In genomic region chr16:71528257-71528656, GRCh38 we compare ENCODE assay signal across 34 cellular contexts. TPM values are rescaled to one million over a fixed set of nuclear protein-coding genes. Genes with fewer than 3 reads are reported as not detected.
"Had no signal": no experiment of that assay in that cellular context is flagged by ENCODE, and none has a peak within 500 bp of the region (broad histone marks: within the 10 kb centered on the region; RNA-seq: fewer than 3 reads in every experiment).

No MANE protein-coding gene starts in this region.

- H3K9ac ChIP-seq: neural progenitor cell, parathyroid adenoma had no signal

- H3K9me3 ChIP-seq: ovary, psoas muscle, spleen, suprapubic skin, testis, tibial artery, transverse colon, upper lobe of right lung, uterus had no signal

- H3K27ac ChIP-seq: neural progenitor cell, ovary, parathyroid adenoma, psoas muscle, skin epidermis, spleen, suprapubic skin, testis, tibial artery, transverse colon, upper lobe of right lung, uterus had no signal

- H3K36me3 Mint-ChIP-seq: natural killer cell; neural progenitor cell; stimulated activated memory B cell treated with anti-CD40 and anti-IgM and Interleukin-4, amounts not matched to agents 10 μg/mL and 1 μg/mL and 100 μg/mL, for 72 hours; type B pancreatic cell had no signal

- H3K4me3 Mint-ChIP-seq: natural killer cell; nephron; neural progenitor cell; stimulated activated memory B cell treated with anti-CD40 and anti-IgM and Interleukin-4, amounts not matched to agents 10 μg/mL and 1 μg/mL and 100 μg/mL, for 72 hours; stimulated activated naive CD8-positive, alpha-beta T cell treated with anti-CD3 and anti-CD28 coated beads, Interleukin-15, amount 100 ng/mL, for 72 hours; type B pancreatic cell had no signal

- H3K9me3 Mint-ChIP-seq: natural killer cell; nephron; neural progenitor cell; stimulated activated memory B cell treated with anti-CD40 and anti-IgM and Interleukin-4, amounts not matched to agents 10 μg/mL and 1 μg/mL and 100 μg/mL, for 72 hours; stimulated activated naive CD8-positive, alpha-beta T cell treated with anti-CD3 and anti-CD28 coated beads, Interleukin-15, amount 100 ng/mL, for 72 hours; type B pancreatic cell had no signal

- H2AFZ ChIP-seq: neural progenitor cell, parathyroid adenoma had no signal

- H3K4me1 ChIP-seq: psoas muscle, spleen, testis, tibial artery, transverse colon, upper lobe of right lung, uterus had no signal

- DNase-seq: natural killer cell; occipital lobe; ovary; posterior cingulate gyrus; psoas muscle; right cardiac atrium; spleen; stimulated activated CD4-positive, alpha-beta T cell treated with anti-CD3 and anti-CD28 coated beads, Interleukin-12 subunit alpha, Interleukin-12 subunit beta, amount 100 ng/mL, for 4 hours; stimulated activated CD4-positive, alpha-beta T cell treated with anti-CD3 and anti-CD28 coated beads, Interleukin-1b, Interleukin-23, amount 100 ng/mL, for 48 hours; stimulated activated CD4-positive, alpha-beta T cell treated with anti-CD3 and anti-CD28 coated beads, Interleukin-4, amount 100 ng/mL, for 1 hour; stimulated activated CD4-positive, alpha-beta T cell treated with anti-CD3 and anti-CD28 coated beads, Interleukin-4, amount 100 ng/mL, for 4 hours; stimulated activated CD8-positive, alpha-beta memory T cell treated with anti-CD3 and anti-CD28 coated beads, Interleukin-4, amount 100 ng/mL, for 48 hours; stimulated activated naive CD4-positive, alpha-beta T cell; stimulated activated naive CD8-positive, alpha-beta T cell treated with anti-CD3 and anti-CD28 coated beads, Interleukin-15, amount 100 ng/mL, for 72 hours; stimulated activated naive CD8-positive, alpha-beta T cell treated with anti-CD3 and anti-CD28 coated beads, Interleukin-15, Interleukin-2, amounts not matched to agents 100 U/mL and 50 U/mL, for 24 hours; substantia nigra; testis; tibial artery; transverse colon; upper lobe of right lung; uterus had no signal

- H3K27ac Mint-ChIP-seq: natural killer cell; nephron; neural progenitor cell; progenitor cell of endocrine pancreas; stimulated activated memory B cell treated with anti-CD40 and anti-IgM and Interleukin-4, amounts not matched to agents 10 μg/mL and 1 μg/mL and 100 μg/mL, for 72 hours; type B pancreatic cell had no signal

- H3K27me3 ChIP-seq: ovary, testis, upper lobe of right lung, uterus had no signal

- H3K4me2 ChIP-seq: neural progenitor cell, smooth muscle cell had no signal

- H3K36me3 ChIP-seq: neural progenitor cell, ovary, spleen, suprapubic skin, tibial artery, transverse colon, upper lobe of right lung, uterus had no signal

- H3K4me3 ChIP-seq: neural progenitor cell, ovary, psoas muscle, skin epidermis, smooth muscle cell, spleen, suprapubic skin, testis, tibial artery, transverse colon, upper lobe of right lung, uterus had no signal

- ATAC-seq: natural killer cell; psoas muscle; right cardiac atrium; sciatic nerve; stimulated activated memory B cell treated with anti-CD40 and anti-IgM and Interleukin-4, amounts not matched to agents 10 μg/mL and 1 μg/mL and 100 μg/mL, for 72 hours; stimulated activated naive CD8-positive, alpha-beta T cell treated with anti-CD3 and anti-CD28 coated beads, Interleukin-15, amount 100 ng/mL, for 72 hours; stimulated activated naive CD8-positive, alpha-beta T cell treated with anti-CD3 and anti-CD28 coated beads, Interleukin-15, Interleukin-2, amounts not matched to agents 100 U/mL and 50 U/mL, for 24 hours; upper lobe of right lung had no signal

- H3K4me1 Mint-ChIP-seq: natural killer cell had no signal

RNA-seq across cellular contexts. Expression of gene CHST4, which starts 2.0 kb away (rescaled TPM):
- total RNA-seq: natural killer cell, occipital lobe, osteoblast, progenitor cell of endocrine pancreas, psoas muscle, renal cortical epithelial cell, right cardiac atrium, sciatic nerve, smooth muscle cell, spleen, suprapubic skin, transverse colon, urinary bladder had no signal

RNA-seq across cellular contexts. Expression of gene TAT, which starts 48.6 kb away (rescaled TPM):
- total RNA-seq: natural killer cell, progenitor cell of endocrine pancreas, renal cortical epithelial cell, smooth muscle cell, upper lobe of right lung, urinary bladder had no signal
